18 cellular contexts compared by ENCODE assay signal in the genomic region with DNA sequence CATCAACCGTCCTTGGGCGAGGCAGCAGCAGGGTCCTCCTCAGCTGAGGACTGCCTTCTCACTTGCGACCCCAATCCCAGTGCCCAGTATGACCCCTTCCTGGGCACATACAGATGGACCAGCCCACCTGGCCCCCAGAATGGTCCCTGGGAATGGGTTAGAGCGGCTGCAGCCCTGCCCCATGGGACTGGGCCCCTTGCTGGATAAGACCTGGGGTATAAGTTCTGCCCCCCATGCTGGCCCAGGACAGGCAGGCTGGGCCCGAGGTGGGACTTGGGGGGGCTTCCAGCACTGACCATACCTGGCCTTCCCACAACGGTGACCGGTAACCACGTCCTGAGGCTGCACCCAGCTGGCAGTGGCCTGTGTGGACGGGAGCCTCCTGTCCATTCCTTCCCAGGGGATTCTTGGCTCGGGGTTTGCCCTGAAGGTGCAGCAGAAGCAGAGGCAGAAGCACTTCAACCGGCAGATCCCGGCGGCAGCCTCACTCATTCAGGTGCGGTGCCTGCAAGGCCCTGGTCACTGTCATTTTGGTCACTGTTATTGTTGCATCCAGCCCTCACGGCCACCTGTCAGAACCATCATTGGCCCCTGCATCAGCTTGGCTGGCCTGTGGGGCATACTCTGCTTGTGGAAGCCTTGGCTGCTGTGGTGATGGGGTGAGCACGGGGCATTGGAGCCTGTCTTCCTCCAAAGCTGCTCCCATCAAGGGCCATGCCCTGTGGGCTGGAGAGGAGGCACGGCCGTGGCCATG.
DNase-seq lines count a peak whose midpoint lies in the region; ATAC-seq, FAIRE-seq and TF ChIP-seq lines count a peak whose summit lies in the region.
"Had no signal": no experiment of that assay in that cellular context is flagged by ENCODE, and none has a peak within 500 bp of the region (broad histone marks: within the 10 kb centered on the region; RNA-seq: fewer than 3 reads in every experiment).

No MANE protein-coding gene starts in this region.

- no peak overlapping the region for H3K4me2 ChIP-seq in MM.1S (ENCODE audit: low read depth, low read length)

- FAIRE-seq in GM19239 (lab: Jason Lieb, UNC), result no peak
- FAIRE-seq: islet of Langerhans had no signal

- no peak overlapping the region for H3K27ac Mint-ChIP-seq in activated T-cell treated with anti-CD3 and anti-CD28 coated beads, Interleukin-2, amount 50 U/mL, for 24 hours
- H3K27ac Mint-ChIP-seq in activated T-cell treated with anti-CD3 and anti-CD28 coated beads, Interleukin-2, amount 50 U/mL, for 72 hours, result no peak overlapping the region
- no peak overlapping the region for H3K27ac Mint-ChIP-seq in activated CD8-positive, alpha-beta memory T cell treated with anti-CD3 and anti-CD28 coated beads, Interleukin-2, amount 10 ng/mL, durations not matched to agents 7 days and 5 days
- H3K27ac Mint-ChIP-seq: brain, naive B cell had no signal

- H3K4me1 Mint-ChIP-seq in activated T-cell treated with anti-CD3 and anti-CD28 coated beads, Interleukin-2, amount 50 U/mL, for 24 hours (ENCODE audit: low read depth), result no peaks in the 10 kb centered on the region
- no peaks in the 10 kb centered on the region for H3K4me1 Mint-ChIP-seq in activated T-cell treated with anti-CD3 and anti-CD28 coated beads, Interleukin-2, amount 50 U/mL, for 72 hours (ENCODE audit: low read depth)
- no peaks in the 10 kb centered on the region for H3K4me1 Mint-ChIP-seq in activated CD8-positive, alpha-beta memory T cell treated with anti-CD3 and anti-CD28 coated beads, Interleukin-2, amount 10 ng/mL, durations not matched to agents 7 days and 5 days
- H3K4me1 Mint-ChIP-seq: brain, naive B cell had no signal

- H3K4me1 ChIP-seq in testis (no peaks in the 10 kb centered on the region), MM.1S (ENCODE audit: low read length) (no peaks in the 10 kb centered on the region)
- H3K4me1 ChIP-seq: Caco-2, gastrocnemius medialis, suprapubic skin had no signal

- intact Hi-C loops in testis (cut with DNase I; ENCODE audit: low total_unique reads), result no loop called here

- TF ChIP-seq CTCF in testis (IDR thresholded peaks at IDR 0.05) (no peak), MM.1S (IDR thresholded peaks at IDR 0.05; ENCODE audit: low read length) (no peak)

- H3F3A ChIP-seq in MM.1S (ENCODE audit: insufficient read depth, low read length), result no peaks in the 10 kb centered on the region

- no peak overlapping the region for H3K4me3 ChIP-seq in testis
- H3K4me3 ChIP-seq in MM.1S (ENCODE audit: low read length), result no peak overlapping the region
- H3K4me3 ChIP-seq: gastrocnemius medialis, suprapubic skin had no signal

- ATAC-seq in activated T-cell treated with anti-CD3 and anti-CD28 coated beads, Interleukin-2, amount 50 U/mL, for 72 hours (replicated peaks in 1 of 2), result no peak
- no peak for ATAC-seq in activated CD8-positive, alpha-beta memory T cell treated with anti-CD3 and anti-CD28 coated beads, Interleukin-2, amount 10 ng/mL, durations not matched to agents 7 days and 5 days
- ATAC-seq in left lobe of liver, result no peak
- no peak for ATAC-seq in HG03095 (IDR thresholded peaks at IDR 0.05; ENCODE audit: unreplicated experiment)
- ATAC-seq: gastrocnemius medialis had no signal

- no peaks in the 10 kb centered on the region for H3K9me3 ChIP-seq in testis
- no peaks in the 10 kb centered on the region for H3K9me3 ChIP-seq in MM.1S (replicated peaks; ENCODE audit: insufficient read depth, low read length)
- H3K9me3 ChIP-seq: Caco-2, gastrocnemius medialis, suprapubic skin had no signal

- 93 to 95% methylated on average over 3 to 18 of the region's 18 CpGs for WGBS in testis, 2 donors

- no peak for TF ChIP-seq POLR2A in testis (IDR thresholded peaks at IDR 0.05)

- no peaks in the 10 kb centered on the region for H3K27me3 ChIP-seq in testis
- H3K27me3 ChIP-seq in MM.1S (replicated peaks; ENCODE audit: insufficient read depth, low read length), result no peaks in the 10 kb centered on the region
- H3K27me3 ChIP-seq: gastrocnemius medialis, suprapubic skin had no signal

- CTCF ChIA-PET in activated CD8-positive, alpha-beta memory T cell treated with anti-CD3 and anti-CD28 coated beads, Interleukin-2, amount 10 ng/mL, durations not matched to agents 7 days and 5 days (lab: Charles Lee), result no interaction called here

- H3K9me3 Mint-ChIP-seq in activated T-cell treated with anti-CD3 and anti-CD28 coated beads, Interleukin-2, amount 50 U/mL, for 24 hours, result no peaks in the 10 kb centered on the region
- no peaks in the 10 kb centered on the region for H3K9me3 Mint-ChIP-seq in activated T-cell treated with anti-CD3 and anti-CD28 coated beads, Interleukin-2, amount 50 U/mL, for 72 hours
- no peaks in the 10 kb centered on the region for H3K9me3 Mint-ChIP-seq in activated CD8-positive, alpha-beta memory T cell treated with anti-CD3 and anti-CD28 coated beads, Interleukin-2, amount 10 ng/mL, durations not matched to agents 7 days and 5 days (ENCODE audit: low read depth)
- H3K9me3 Mint-ChIP-seq: brain, naive B cell had no signal

- no peak overlapping the region for H2AFZ ChIP-seq in MM.1S (ENCODE audit: low read length)

- H3K79me2 ChIP-seq in MM.1S (ENCODE audit: low read length), result no peaks in the 10 kb centered on the region

- no peaks in the 10 kb centered on the region for H3K36me3 ChIP-seq in testis (ENCODE audit: low read depth, missing control alignments)
- H3K36me3 ChIP-seq in MM.1S (replicated peaks; ENCODE audit: insufficient read depth, low read length), result no peaks in the 10 kb centered on the region
- H3K36me3 ChIP-seq: gastrocnemius medialis, suprapubic skin had no signal

- no peaks in the 10 kb centered on the region for H3K9me2 ChIP-seq in MM.1S (replicated peaks; ENCODE audit: insufficient read depth, low read length)

- H3K27me3 Mint-ChIP-seq in activated T-cell treated with anti-CD3 and anti-CD28 coated beads, Interleukin-2, amount 50 U/mL, for 24 hours, result no peaks in the 10 kb centered on the region
- no peaks in the 10 kb centered on the region for H3K27me3 Mint-ChIP-seq in activated T-cell treated with anti-CD3 and anti-CD28 coated beads, Interleukin-2, amount 50 U/mL, for 72 hours (ENCODE audit: low read depth)
- no peaks in the 10 kb centered on the region for H3K27me3 Mint-ChIP-seq in activated CD8-positive, alpha-beta memory T cell treated with anti-CD3 and anti-CD28 coated beads, Interleukin-2, amount 10 ng/mL, durations not matched to agents 7 days and 5 days
- H3K27me3 Mint-ChIP-seq: naive B cell had no signal

- no peak overlapping the region for H3K4me3 Mint-ChIP-seq in activated T-cell treated with anti-CD3 and anti-CD28 coated beads, Interleukin-2, amount 50 U/mL, for 24 hours
- no peak overlapping the region for H3K4me3 Mint-ChIP-seq in activated T-cell treated with anti-CD3 and anti-CD28 coated beads, Interleukin-2, amount 50 U/mL, for 72 hours
- H3K4me3 Mint-ChIP-seq in activated CD8-positive, alpha-beta memory T cell treated with anti-CD3 and anti-CD28 coated beads, Interleukin-2, amount 10 ng/mL, durations not matched to agents 7 days and 5 days, result no peak overlapping the region
- H3K4me3 Mint-ChIP-seq: brain, naive B cell had no signal

- H3K9ac ChIP-seq in MM.1S (ENCODE audit: low read length), result no peak overlapping the region

- peaks cover 18% of the 10 kb centered on the region for H3K36me3 Mint-ChIP-seq in activated T-cell treated with anti-CD3 and anti-CD28 coated beads, Interleukin-2, amount 50 U/mL, for 24 hours (ENCODE audit: low read depth)
- no peaks in the 10 kb centered on the region for H3K36me3 Mint-ChIP-seq in activated T-cell treated with anti-CD3 and anti-CD28 coated beads, Interleukin-2, amount 50 U/mL, for 72 hours (ENCODE audit: insufficient read depth in 2 of 2)
- H3K36me3 Mint-ChIP-seq in activated CD8-positive, alpha-beta memory T cell treated with anti-CD3 and anti-CD28 coated beads, Interleukin-2, amount 10 ng/mL, durations not matched to agents 7 days and 5 days, result no peaks in the 10 kb centered on the region
- H3K36me3 Mint-ChIP-seq: brain, naive B cell had no signal

- H3K27ac ChIP-seq in testis (no peak overlapping the region), MM.1S (ENCODE audit: low read length) (no peak overlapping the region)
- H3K27ac ChIP-seq: gastrocnemius medialis, suprapubic skin had no signal

- H4K20me1 ChIP-seq in MM.1S (ENCODE audit: insufficient read depth, low read length), result no peaks in the 10 kb centered on the region

- peak; percentile 13 for DNase-seq in activated T-cell treated with anti-CD3 and anti-CD28 coated beads, Interleukin-2, amount 50 U/mL, for 24 hours
- DNase-seq in activated T-cell treated with anti-CD3 and anti-CD28 coated beads, Interleukin-2, amount 50 U/mL, for 72 hours, result no peak
- peak; percentile 30 for DNase-seq in activated CD8-positive, alpha-beta memory T cell treated with anti-CD3 and anti-CD28 coated beads, Interleukin-2, amount 10 ng/mL, durations not matched to agents 7 days and 5 days
- DNase-seq in left lobe of liver (ENCODE audit: low spot score), result peak; percentile 40
- peak; percentile 12 for DNase-seq in testis
- DNase-seq in GM19239 (ENCODE audit: insufficient read length, low spot score), result no peak
- DNase-seq in MM.1S, result no peak
- DNase-seq: ACHN; activated T-cell treated with anti-CD3 and anti-CD28 coated beads, Interleukin-2, amount 50 U/mL, for 1 hour; MV-4-11; naive B cell; NK-92 treated with Interleukin-12 subunit alpha and Interleukin-12 subunit beta, amount 100 ng/mL, for 24 hours had no signal

Comparison
In these comparisons a context has a peak if more than half of its experiments do, and no peak if none do; other contexts are left out.
1. DNase-seq: peak in activated T-cell treated with anti-CD3 and anti-CD28 coated beads, Interleukin-2, amount 50 U/mL, for 24 hours (single experiment), activated CD8-positive, alpha-beta memory T cell treated with anti-CD3 and anti-CD28 coated beads, Interleukin-2, amount 10 ng/mL, durations not matched to agents 7 days and 5 days (single experiment), left lobe of liver (single experiment) and testis (single experiment); none in activated T-cell treated with anti-CD3 and anti-CD28 coated beads, Interleukin-2, amount 50 U/mL, for 72 hours (0 of 2), GM19239 (single experiment) and MM.1S (single experiment).